In the genomic region with DNA sequence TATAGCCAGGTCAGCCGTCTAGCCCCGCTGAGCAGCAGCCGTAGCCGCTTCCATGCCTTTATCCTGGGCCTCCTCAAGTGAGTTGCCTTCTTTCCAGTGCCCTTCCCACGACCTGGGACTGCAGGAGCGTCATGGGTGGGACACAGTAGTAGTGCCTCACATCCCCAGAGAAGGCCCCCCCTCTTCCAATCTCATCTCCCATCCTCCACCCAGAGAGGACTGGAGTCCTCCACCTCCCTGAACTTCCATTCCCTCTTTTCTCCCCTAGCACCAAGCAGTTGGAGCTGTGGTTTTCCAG, we compare ENCODE assay signal across 1 cellular context.
TF ChIP-seq lines count a peak whose summit lies in the region.

No MANE protein-coding gene starts in this region.

TF ChIP-seq in HepG2, 621 proteins besides CTCF, POLR2A, EP300 and RAD21:
- TF ChIP-seq, protein P1, sequence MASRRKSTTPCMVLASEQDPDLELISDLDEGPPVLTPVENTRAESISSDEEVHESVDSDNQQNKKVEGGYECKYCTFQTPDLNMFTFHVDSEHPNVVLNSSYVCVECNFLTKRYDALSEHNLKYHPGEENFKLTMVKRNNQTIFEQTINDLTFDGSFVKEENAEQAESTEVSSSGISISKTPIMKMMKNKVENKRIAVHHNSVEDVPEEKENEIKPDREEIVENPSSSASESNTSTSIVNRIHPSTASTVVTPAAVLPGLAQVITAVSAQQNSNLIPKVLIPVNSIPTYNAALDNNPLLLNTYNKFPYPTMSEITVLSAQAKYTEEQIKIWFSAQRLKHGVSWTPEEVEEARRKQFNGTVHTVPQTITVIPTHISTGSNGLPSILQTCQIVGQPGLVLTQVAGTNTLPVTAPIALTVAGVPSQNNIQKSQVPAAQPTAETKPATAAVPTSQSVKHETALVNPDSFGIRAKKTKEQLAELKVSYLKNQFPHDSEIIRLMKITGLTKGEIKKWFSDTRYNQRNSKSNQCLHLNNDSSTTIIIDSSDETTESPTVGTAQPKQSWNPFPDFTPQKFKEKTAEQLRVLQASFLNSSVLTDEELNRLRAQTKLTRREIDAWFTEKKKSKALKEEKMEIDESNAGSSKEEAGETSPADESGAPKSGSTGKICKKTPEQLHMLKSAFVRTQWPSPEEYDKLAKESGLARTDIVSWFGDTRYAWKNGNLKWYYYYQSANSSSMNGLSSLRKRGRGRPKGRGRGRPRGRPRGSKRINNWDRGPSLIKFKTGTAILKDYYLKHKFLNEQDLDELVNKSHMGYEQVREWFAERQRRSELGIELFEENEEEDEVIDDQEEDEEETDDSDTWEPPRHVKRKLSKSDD (CRISPR knock-in tag; IDR thresholded peaks at IDR 0.05; ENCODE audit: low read depth): no peak
- TF ChIP-seq ZFP82 (CRISPR knock-in tag; IDR thresholded peaks at IDR 0.05; ENCODE audit: borderline replicate concordance) (no peak), TOE1 (CRISPR knock-in tag; IDR thresholded peaks at IDR 0.05) (no peak), SIX4 (CRISPR knock-in tag; IDR thresholded peaks at IDR 0.05) (no peak), ZZZ3 (CRISPR knock-in tag; IDR thresholded peaks at IDR 0.05; ENCODE audit: borderline replicate concordance) (no peak), ZNF776 (CRISPR knock-in tag; IDR thresholded peaks at IDR 0.05) (0 out of 2 replicates have a peak, but pooled peaks have one; percentile 7), ZNF724P (CRISPR knock-in tag; IDR thresholded peaks at IDR 0.05; ENCODE audit: borderline replicate concordance) (0 out of 2 replicates have a peak, but pooled peaks have one; percentile 25), MED1 (CRISPR knock-in tag; IDR thresholded peaks at IDR 0.05) (no peak), DNMT1 (CRISPR knock-in tag; IDR thresholded peaks at IDR 0.05) (no peak), AGO1 (IDR thresholded peaks at IDR 0.05; ENCODE audit: low read depth, low read length, poor library complexity, severe bottlenecking) (no peak), ZBTB34 (CRISPR knock-in tag; IDR thresholded peaks at IDR 0.05) (no peak)
- TF ChIP-seq, protein P2, sequence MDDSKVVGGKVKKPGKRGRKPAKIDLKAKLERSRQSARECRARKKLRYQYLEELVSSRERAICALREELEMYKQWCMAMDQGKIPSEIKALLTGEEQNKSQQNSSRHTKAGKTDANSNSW (CRISPR knock-in tag; IDR thresholded peaks at IDR 0.05; ENCODE audit: borderline replicate concordance): no peak
- TF ChIP-seq, protein P3, sequence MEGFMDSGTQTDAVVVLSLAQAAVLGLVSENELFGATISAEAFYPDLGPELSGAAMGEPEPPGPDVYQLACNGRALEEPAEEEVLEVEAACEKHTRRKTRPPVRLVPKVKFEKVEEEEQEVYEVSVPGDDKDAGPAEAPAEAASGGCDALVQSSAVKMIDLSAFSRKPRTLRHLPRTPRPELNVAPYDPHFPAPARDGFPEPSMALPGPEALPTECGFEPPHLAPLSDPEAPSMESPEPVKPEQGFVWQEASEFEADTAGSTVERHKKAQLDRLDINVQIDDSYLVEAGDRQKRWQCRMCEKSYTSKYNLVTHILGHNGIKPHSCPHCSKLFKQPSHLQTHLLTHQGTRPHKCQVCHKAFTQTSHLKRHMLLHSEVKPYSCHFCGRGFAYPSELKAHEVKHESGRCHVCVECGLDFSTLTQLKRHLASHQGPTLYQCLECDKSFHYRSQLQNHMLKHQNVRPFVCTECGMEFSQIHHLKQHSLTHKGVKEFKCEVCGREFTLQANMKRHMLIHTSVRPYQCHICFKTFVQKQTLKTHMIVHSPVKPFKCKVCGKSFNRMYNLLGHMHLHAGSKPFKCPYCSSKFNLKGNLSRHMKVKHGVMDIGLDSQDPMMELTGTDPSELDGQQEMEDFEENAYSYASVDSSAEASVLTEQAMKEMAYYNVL (CRISPR knock-in tag; IDR thresholded peaks at IDR 0.05; ENCODE audit: borderline replicate concordance): no peak
